ENCODE assay signal across 9 cellular contexts in genomic region chr4:81031389-81032173, GRCh38. TPM values are rescaled to one million over a fixed set of nuclear protein-coding genes. Genes with fewer than 3 reads are reported as not detected.
DNase-seq lines count a peak whose midpoint lies in the region; ATAC-seq and TF ChIP-seq lines count a peak whose summit lies in the region.
"Had no signal": no experiment of that assay in that cellular context is flagged by ENCODE, and none has a peak within 500 bp of the region (broad histone marks: within the 10 kb centered on the region; RNA-seq: fewer than 3 reads in every experiment).

No MANE protein-coding gene starts in this region.

- H3K9me3 ChIP-seq in Panc1 (ENCODE audit: control insufficient read depth, insufficient read depth, low read depth, low read length) (no peaks in the 10 kb centered on the region), sigmoid colon (no peaks in the 10 kb centered on the region)

- H3K27me3 ChIP-seq in Panc1 (ENCODE audit: control insufficient read depth, insufficient read depth, low read length), result peaks cover 7% of the 10 kb centered on the region
- H3K27me3 ChIP-seq in sigmoid colon, result peaks cover 0 to 15% (median 0%) of the 10 kb centered on the region in 3 donors

- POLR2A ChIA-PET in Panc1 (lab: Charles Lee), result no interaction called here

- no peak overlapping the region for H3K27ac ChIP-seq in Panc1 (ENCODE audit: low read length)
- H3K27ac ChIP-seq in sigmoid colon, result peak overlapping the region; percentile 65 to 86 (median 82)

- H3K4me1 ChIP-seq in Panc1 (ENCODE audit: control insufficient read depth, insufficient read depth, low read length) (no peaks in the 10 kb centered on the region), sigmoid colon (peaks cover 0 to 23% (median 13%) of the 10 kb centered on the region in 4 donors)

- ATAC-seq in GM19351 (IDR thresholded peaks at IDR 0.05; ENCODE audit: unreplicated experiment) (peak; percentile 27), Panc1 (peak; percentile 53; the same call in 1 of the 2 replicates), HG03095 (IDR thresholded peaks at IDR 0.05; ENCODE audit: unreplicated experiment) (no peak), GM19463 (IDR thresholded peaks at IDR 0.05; ENCODE audit: unreplicated experiment) (no peak)

- intact Hi-C loops in Panc1 (cut with micrococcal nuclease; ENCODE audit: unreplicated experiment), result no loop called here
- intact Hi-C loops in sigmoid colon (cut with DNase I), result loop anchor here (5.0 to 10.0 kb wide), 4 partner anchors 319 to 1343 kb away; partner anchors contain the start of gene HNRNPD

- DNase-seq in Panc1 (ENCODE audit: low read depth, low spot score) (no peak), germinal center (ENCODE audit: low spot score) (peak; percentile 57), sigmoid colon (no peak), NCI-H446 (lab: John Stamatoyannopoulos, UW) (no peak), GM19240 (ENCODE audit: insufficient read length, low spot score) (no peak)

- WGBS in sigmoid colon, 2 donors, result 2 to 7% methylated on average over 43 of the region's 43 CpGs

- H3K36me3 ChIP-seq in Panc1 (ENCODE audit: control insufficient read depth, insufficient read depth, low read length) (no peaks in the 10 kb centered on the region), sigmoid colon (no peaks in the 10 kb centered on the region)

- TF ChIP-seq CTCF in Panc1 (IDR thresholded peaks at IDR 0.05) (no peak), sigmoid colon (IDR thresholded peaks at IDR 0.05) (no peak)

- no peak for TF ChIP-seq POLR2A in sigmoid colon (IDR thresholded peaks at IDR 0.05)

- BruUV-seq in Panc1 (replicated peaks; lab: Mats Ljungman, UMichigan), result no TSS peak

- H3K4me3 ChIP-seq in Panc1 (ENCODE audit: low read depth in 2 of 2, low read length in 2 of 2) (peak overlapping the region; percentile 25 to 36; a peak in 3 of 4 replicates), sigmoid colon (peak overlapping the region; percentile 56 to 77 (median 66))

- TF ChIP-seq EP300 in sigmoid colon (IDR thresholded peaks at IDR 0.05), result no peak

- in situ Hi-C loops in Panc1 (cut with HindIII; ENCODE audit: low pct_unique_long_range_greater_than_20kb, low sequenced_read_pairs), result no loop called here

- CTCF ChIA-PET in Panc1 (lab: Charles Lee), result interaction anchor here (1.0 kb wide), 1 partner anchor 9 kb away, joined by 3 read pairs; no protein-coding TSS in a partner anchor

RNA-seq across cellular contexts. Expression of gene BMP3, which starts 1.1 kb away (rescaled TPM):
- total RNA-seq in Panc1 (2021; ENCODE audit: unreplicated experiment), result 0.08 TPM
- 0.07 TPM for polyA plus RNA-seq in Panc1 (2012; ENCODE audit: insufficient read length)
- total RNA-seq in sigmoid colon, result 10 to 100 TPM; 30.5 to 63.1 (median 40.7) TPM
- polyA plus RNA-seq in sigmoid colon, result 1 to 10 TPM; 3.7 to 5.3 (median 4.2) TPM
- total RNA-seq: pulmonary artery endothelial cell had no signal

Comparison
In these comparisons a context has a peak if more than half of its experiments do, and no peak if none do; other contexts are left out.
1. ATAC-seq: peak in GM19351 (single experiment) and Panc1 (single experiment); none in HG03095 (single experiment) and GM19463 (single experiment).
2. RNA of gene BMP3, which starts 1.1 kb away (total RNA-seq): 30.5 to 63.1 TPM in sigmoid colon; 0.08 TPM in Panc1 (single experiment); every median in the first group is over 10 times any median in the second.